ENCODE assay signal across 13 cellular contexts in genomic region chr15:74385442-74386132, GRCh38. TPM values are rescaled to one million over a fixed set of nuclear protein-coding genes. Genes with fewer than 3 reads are reported as not detected.
DNase-seq lines count a peak whose midpoint lies in the region; ATAC-seq and TF ChIP-seq lines count a peak whose summit lies in the region.
"Had no signal": no experiment of that assay in that cellular context is flagged by ENCODE, and none has a peak within 500 bp of the region (broad histone marks: within the 10 kb centered on the region; RNA-seq: fewer than 3 reads in every experiment).

No MANE protein-coding gene starts in this region.

- H2AFZ ChIP-seq in MM.1S (ENCODE audit: low read length) = no peak overlapping the region
- H2AFZ ChIP-seq: GM23338 had no signal

- TF ChIP-seq CTCF in MM.1S (IDR thresholded peaks at IDR 0.05; ENCODE audit: low read length) = no peak
- TF ChIP-seq CTCF in neutrophil (IDR thresholded peaks at IDR 0.05) = no peak

- H3K27me3 ChIP-seq in MM.1S (replicated peaks; ENCODE audit: insufficient read depth, low read length) (no peaks in the 10 kb centered on the region), neutrophil (peaks cover 31% of the 10 kb centered on the region)

- H3K9ac ChIP-seq in MM.1S (ENCODE audit: low read length) = peak overlapping the region; percentile 86
- H3K9ac ChIP-seq: KMS-11 had no signal

- H3F3A ChIP-seq in MM.1S (ENCODE audit: insufficient read depth, low read length) = peaks cover 24% of the 10 kb centered on the region

- peak overlapping the region; percentile 99 for H3K27ac ChIP-seq in MM.1S (ENCODE audit: low read length)
- H3K27ac ChIP-seq in neutrophil = peak overlapping the region; percentile 29
- H3K27ac ChIP-seq: KMS-11 had no signal

- intact Hi-C loops in posterior vena cava (cut with DNase I) = no loop called here

- H3K36me3 ChIP-seq in MM.1S (replicated peaks; ENCODE audit: insufficient read depth, low read length) (no peaks in the 10 kb centered on the region), neutrophil (no peaks in the 10 kb centered on the region)

- H3K4me1 ChIP-seq in MM.1S (ENCODE audit: low read length) (peaks cover 44% of the 10 kb centered on the region), neutrophil (ENCODE audit: control insufficient read depth in 1 of 2, insufficient read depth in 1 of 2, low read depth in 1 of 2, low read length in 1 of 2) (peaks cover 13 to 31% of the 10 kb centered on the region in 2 experiments)

- H3K9me2 ChIP-seq in MM.1S (replicated peaks; ENCODE audit: insufficient read depth, low read length) = no peaks in the 10 kb centered on the region

- H3K79me2 ChIP-seq in MM.1S (ENCODE audit: low read length) = no peaks in the 10 kb centered on the region

- ATAC-seq in GM21447 (IDR thresholded peaks at IDR 0.05; ENCODE audit: unreplicated experiment) (peak; percentile 1), GM18502 (IDR thresholded peaks at IDR 0.05; ENCODE audit: poor library complexity, unreplicated experiment) (no peak), GM21528 (IDR thresholded peaks at IDR 0.05; ENCODE audit: low FRiP score, unreplicated experiment) (no peak)
- ATAC-seq: GM23338 had no signal

- H3K9me3 ChIP-seq in MM.1S (replicated peaks; ENCODE audit: insufficient read depth, low read length) (no peaks in the 10 kb centered on the region), neutrophil (no peaks in the 10 kb centered on the region)

- H4K20me1 ChIP-seq in MM.1S (ENCODE audit: insufficient read depth, low read length) = no peaks in the 10 kb centered on the region

- peak overlapping the region; percentile 72 for H3K4me2 ChIP-seq in MM.1S (ENCODE audit: low read depth, low read length)
- H3K4me2 ChIP-seq: GM23338, KMS-11 had no signal

- DNase-seq in MM.1S (no peak), dermis blood vessel endothelial cell (peak; percentile 72), posterior vena cava (ENCODE audit: low spot score) (no peak), HT-29 (ENCODE audit: low spot score) (no peak)
- DNase-seq: activated CD4-positive, alpha-beta T cell treated with anti-CD3 and anti-CD28 coated beads, Interleukin-2, amount 50 U/mL, for 1 hour; NCI-H2227 treated with DMSO at 0.1 percent for 48 hours; SHP77 had no signal

- H3K4me3 ChIP-seq in MM.1S (ENCODE audit: low read length) = no peak overlapping the region
- H3K4me3 ChIP-seq in neutrophil (ENCODE audit: low read depth in 1 of 2, low read length in 1 of 2) = no peak overlapping the region
- H3K4me3 ChIP-seq: GM23338 had no signal

RNA-seq across cellular contexts. Expression of gene CYP11A1, which starts 18.1 kb away (rescaled TPM):
- not detected in 2 replicates for total RNA-seq in dermis blood vessel endothelial cell
- 1 to 10 TPM in 1 of 2 donors, under 1 TPM in 1; 0.71 to 1.2 TPM for total RNA-seq in posterior vena cava
- not detected in 2 replicates for total RNA-seq in HT-29 (2014; rRNA removed; shearing (Covaris generic))

RNA-seq across cellular contexts. Expression of gene SEMA7A, which starts 48.2 kb away (rescaled TPM):
- total RNA-seq in dermis blood vessel endothelial cell (0.51 and 2.2 TPM in 2 replicates), posterior vena cava (1 to 10 TPM; 1.2 to 2.0 TPM)
- 1.1 and 1.3 TPM in 2 replicates for total RNA-seq in HT-29 (2014; rRNA removed; shearing (Covaris generic))
